Comparison of ENCODE assay signal across 8 cellular contexts in genomic region chr20:49278036-49278816, GRCh38. TPM values are rescaled to one million over a fixed set of nuclear protein-coding genes. Genes with fewer than 3 reads are reported as not detected.
DNase-seq lines count a peak whose midpoint lies in the region; ATAC-seq and TF ChIP-seq lines count a peak whose summit lies in the region.

ZNFX1 (minus strand) TSS chr20:49278057; CDS start chr20:49275839, 2,218 bp downstream.

- H3K27ac ChIP-seq in heart right ventricle = peak within 1 kb of the TSS; percentile 87 to 99 (median 97)
- peak within 1 kb of the TSS; percentile 95 for H3K27ac ChIP-seq in upper lobe of right lung

- H3K4me1 ChIP-seq in heart right ventricle (peaks cover 2 to 78% (median 69%) of the 10 kb centered on the region in 9 donors), upper lobe of right lung (peaks cover 66% of the 10 kb centered on the region)

- TF ChIP-seq CTCF in GM13976 (IDR thresholded peaks at IDR 0.05; ENCODE audit: borderline replicate concordance, control extremely low read depth, extremely low read depth, insufficient read depth, missing control alignments) (peak; percentile 15), heart right ventricle (IDR thresholded peaks at IDR 0.05) (peak in 3 of 9 donors; percentile 23 to 27 (median 23)), upper lobe of right lung (IDR thresholded peaks at IDR 0.05) (no peak)

- intact Hi-C loops in T-helper 1 cell treated with Interleukin-12 subunit alpha and Interleukin-12 subunit beta and Interleukin-4 antibody, amounts not matched to agents 30 ng/mL and 1 ng/mL, for 36 hours (cut with micrococcal nuclease) = loop anchor here (1.0 to 10.0 kb wide), 13 partner anchors 45 to 1773 kb away; partner anchors contain the start of genes CSE1L, DDX27, NCOA3 and PARD6B
- intact Hi-C loops in heart right ventricle (cut with DNase I) = loop anchor here in 3 of 10 donors (1.0 to 5.0 kb wide), 2 partner anchors 90 to 91 kb away; partner anchors contain the start of gene STAU1 (in 3 of the 3)
- intact Hi-C loops in posterior vena cava (cut with DNase I) = no loop called here
- intact Hi-C loops in upper lobe of right lung (cut with DNase I) = no loop called here

- H3K9me3 ChIP-seq in heart right ventricle (peaks cover 0 to 39% (median 8%) of the 10 kb centered on the region in 11 donors), upper lobe of right lung (peaks cover 9% of the 10 kb centered on the region)

- H3K36me3 ChIP-seq in heart right ventricle (peaks cover 7 to 70% (median 59%) of the 10 kb centered on the region in 9 donors), upper lobe of right lung (peaks cover 64% of the 10 kb centered on the region)

- H3K27me3 ChIP-seq in heart right ventricle (no peaks in the 10 kb centered on the region), upper lobe of right lung (no peaks in the 10 kb centered on the region)

- in situ Hi-C loops in GM13976 (cut with MboI; ENCODE audit: low sequenced_read_pairs, unreplicated experiment) = no loop called here

- 0 to 1% methylated on average over 74 to 79 of the region's 80 CpGs for WGBS in heart right ventricle, 2 donors

- DNase-seq in GM13976 (ENCODE audit: low spot score) = peak; percentile 95
- DNase-seq in NCI-H146 treated with DMSO at 0.1 percent for 48 hours (lab: John Stamatoyannopoulos, UW; ENCODE audit: unreplicated experiment) = peak; percentile 98
- peak; percentile 95 for DNase-seq in amniotic epithelial cell (ENCODE audit: low read depth)
- peak; percentile 99 for DNase-seq in heart right ventricle
- peak; percentile 100 for DNase-seq in posterior vena cava (ENCODE audit: low spot score)
- peak; percentile 100 for DNase-seq in upper lobe of right lung

- H3K4me3 ChIP-seq in heart right ventricle (peak within 1 kb of the TSS; percentile 70 to 92 (median 86)), upper lobe of right lung (peak within 1 kb of the TSS; percentile 89)

- ATAC-seq in HG02870 (IDR thresholded peaks at IDR 0.05; ENCODE audit: unreplicated experiment) = peak; percentile 87
- ATAC-seq in heart right ventricle = peak; percentile 92 to 98 (median 96)
- peak; percentile 96 for ATAC-seq in upper lobe of right lung

RNA-seq across cellular contexts. Expression of gene ZNFX1, which starts in this region (rescaled TPM):
- 90.5 and 93.4 TPM in 2 replicates for total RNA-seq in T-helper 1 cell treated with Interleukin-12 subunit alpha and Interleukin-12 subunit beta and Interleukin-4 antibody, amounts not matched to agents 30 ng/mL and 1 ng/mL, for 36 hours
- total RNA-seq in heart right ventricle (10 to 100 TPM; 18.9 to 49.5 (median 24.8) TPM), posterior vena cava (10 to 100 TPM; 40.0 to 52.6 TPM), upper lobe of right lung (54.4 TPM)
- 1 to 10 TPM; 7.8 to 8.5 TPM for polyA plus RNA-seq in heart right ventricle

Comparison
In these comparisons a context has a peak if more than half of its experiments do, and no peak if none do; other contexts are left out.
1. Peak in every context shown above with its lines: DNase-seq, ATAC-seq, H3K4me3 ChIP-seq and H3K27ac ChIP-seq.